2 cellular contexts compared by ENCODE assay signal in the genomic region with DNA sequence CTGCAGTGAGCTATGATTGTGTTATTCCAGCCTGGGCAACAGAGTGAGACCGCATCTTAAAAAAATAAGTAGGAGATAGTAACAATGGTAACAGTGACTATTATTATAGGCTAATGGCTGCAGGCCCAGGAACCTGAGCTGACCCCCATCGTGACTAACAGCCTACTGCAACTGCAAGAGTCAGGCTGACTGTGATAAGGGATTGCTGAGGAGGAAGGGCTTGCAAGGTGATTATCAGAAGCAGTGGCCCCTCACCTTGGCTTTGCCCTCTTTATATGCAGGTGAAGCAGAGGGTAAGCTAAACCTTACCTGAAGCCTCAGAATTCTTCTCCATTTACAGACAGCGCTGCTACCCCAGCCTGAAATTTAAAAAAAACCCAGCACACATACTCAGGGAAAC.
A peak's percentile ranks its signal among the peaks of the same experiment; 100 is the strongest.
TF ChIP-seq lines count a peak whose summit lies in the region.

No MANE protein-coding gene starts in this region.

TF ChIP-seq in IMR-90, 13 proteins besides CTCF, POLR2A, EP300 and RAD21:
- no peak for TF ChIP-seq MXI1 (IDR thresholded peaks at IDR 0.05; ENCODE audit: borderline replicate concordance, low read depth, low read length)
- no peak for TF ChIP-seq NFE2L2 (IDR thresholded peaks at IDR 0.05; ENCODE audit: low read depth, low read length)
- TF ChIP-seq, protein P1, sequence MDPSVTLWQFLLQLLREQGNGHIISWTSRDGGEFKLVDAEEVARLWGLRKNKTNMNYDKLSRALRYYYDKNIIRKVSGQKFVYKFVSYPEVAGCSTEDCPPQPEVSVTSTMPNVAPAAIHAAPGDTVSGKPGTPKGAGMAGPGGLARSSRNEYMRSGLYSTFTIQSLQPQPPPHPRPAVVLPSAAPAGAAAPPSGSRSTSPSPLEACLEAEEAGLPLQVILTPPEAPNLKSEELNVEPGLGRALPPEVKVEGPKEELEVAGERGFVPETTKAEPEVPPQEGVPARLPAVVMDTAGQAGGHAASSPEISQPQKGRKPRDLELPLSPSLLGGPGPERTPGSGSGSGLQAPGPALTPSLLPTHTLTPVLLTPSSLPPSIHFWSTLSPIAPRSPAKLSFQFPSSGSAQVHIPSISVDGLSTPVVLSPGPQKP (IDR thresholded peaks at IDR 0.05; ENCODE audit: borderline replicate concordance, low read depth, low read length), result no peak
- no peak for TF ChIP-seq CHD1 (IDR thresholded peaks at IDR 0.05; ENCODE audit: low read depth, low read length)
- TF ChIP-seq BHLHE40 (IDR thresholded peaks at IDR 0.05; ENCODE audit: low read depth, low read length), result no peak
- no peak for TF ChIP-seq USF2 (IDR thresholded peaks at IDR 0.05; ENCODE audit: low read depth, low read length)
- TF ChIP-seq FOS (IDR thresholded peaks at IDR 0.05; ENCODE audit: low read depth, low read length), result no peak
- TF ChIP-seq RCOR1 (IDR thresholded peaks at IDR 0.05; ENCODE audit: insufficient replicate concordance, low read length), result no peak
- TF ChIP-seq SMC3 (IDR thresholded peaks at IDR 0.05; ENCODE audit: low read depth, low read length), result no peak

TF ChIP-seq in K562, 482 proteins besides CTCF, POLR2A, EP300 and RAD21:
- no peak for TF ChIP-seq MITF (IDR thresholded peaks at IDR 0.05)
- no peak for TF ChIP-seq CCAR2 (IDR thresholded peaks at IDR 0.05; ENCODE audit: low read depth, low read length)
- peak; percentile 8; the same call in 1 of the 2 replicates for TF ChIP-seq RFX1 (IDR thresholded peaks at IDR 0.05)
- peak; percentile 47 for TF ChIP-seq CBFA2T3 (IDR thresholded peaks at IDR 0.05)
- TF ChIP-seq FOSL1 (tag; conservative IDR thresholded peaks at IDR 0.05), result peak; percentile 46; the same call in 1 of the 2 replicates
- TF ChIP-seq CBFA2T2 (conservative IDR thresholded peaks at IDR 0.05), result peak; percentile 17; the same call in 1 of the 2 replicates
- TF ChIP-seq ZBTB1 (CRISPR knock-in tag; IDR thresholded peaks at IDR 0.05; ENCODE audit: borderline replicate concordance, low read depth), result no peak
- TF ChIP-seq, protein P2, sequence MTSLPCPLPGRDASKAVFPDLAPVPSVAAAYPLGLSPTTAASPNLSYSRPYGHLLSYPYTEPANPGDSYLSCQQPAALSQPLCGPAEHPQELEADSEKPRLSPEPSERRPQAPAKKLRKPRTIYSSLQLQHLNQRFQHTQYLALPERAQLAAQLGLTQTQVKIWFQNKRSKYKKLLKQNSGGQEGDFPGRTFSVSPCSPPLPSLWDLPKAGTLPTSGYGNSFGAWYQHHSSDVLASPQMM (CRISPR knock-in tag; IDR thresholded peaks at IDR 0.05), result no peak
